ENCODE assay signal across 7 cellular contexts in genomic region chr11:45079943-45080719, GRCh38.
DNase-seq lines count a peak whose midpoint lies in the region; ATAC-seq and TF ChIP-seq lines count a peak whose summit lies in the region.

No MANE protein-coding gene starts in this region.

- peak overlapping the region; percentile 42; the same call in 1 of the 2 replicates for H3K4me2 ChIP-seq in OCI-LY1 (ENCODE audit: low read length)

- H3K4me3 ChIP-seq in OCI-LY1 (ENCODE audit: low read depth, low read length, poor library complexity, severe bottlenecking), result no peak overlapping the region

- H3K9me3 ChIP-seq in OCI-LY1 (ENCODE audit: low read length), result no peaks in the 10 kb centered on the region

- H4K20me1 ChIP-seq in OCI-LY1 (ENCODE audit: insufficient read depth, low read length), result no peaks in the 10 kb centered on the region

- no peaks in the 10 kb centered on the region for H3K9me2 ChIP-seq in OCI-LY1 (ENCODE audit: low read depth, low read length)

- H3K9ac ChIP-seq in OCI-LY1 (ENCODE audit: low read length), result no peak overlapping the region

- no peak overlapping the region for H3K27ac ChIP-seq in OCI-LY1 (ENCODE audit: low read depth, low read length, poor library complexity, severe bottlenecking)

- ATAC-seq in GM21529 (IDR thresholded peaks at IDR 0.05; ENCODE audit: unreplicated experiment) (peak; percentile 86), naive B cell (ENCODE audit: low read depth in 2 of 2) (peak; percentile 64 to 66), HG02938 (IDR thresholded peaks at IDR 0.05; ENCODE audit: unreplicated experiment) (no peak)

- no peaks in the 10 kb centered on the region for H3K79me2 ChIP-seq in OCI-LY1 (ENCODE audit: insufficient read depth, low read length)

- peaks cover 14% of the 10 kb centered on the region for H3K4me1 ChIP-seq in OCI-LY1 (ENCODE audit: insufficient read depth, low read length, severe bottlenecking)

- H3F3A ChIP-seq in OCI-LY1 (ENCODE audit: insufficient read depth, low read length), result no peaks in the 10 kb centered on the region

- H3K27me3 Mint-ChIP-seq in naive B cell, result no peaks in the 10 kb centered on the region

- peaks cover 0 to 5% of the 10 kb centered on the region in 2 donors for H3K36me3 Mint-ChIP-seq in naive B cell

- H2AFZ ChIP-seq in OCI-LY1 (ENCODE audit: low read length), result no peak overlapping the region

- H3K27me3 ChIP-seq in OCI-LY1 (ENCODE audit: insufficient read depth, low read length), result no peaks in the 10 kb centered on the region; the same call in 1 of the 2 replicates

- peaks cover 55 to 76% (median 66%) of the 10 kb centered on the region in 3 donors for H3K4me1 Mint-ChIP-seq in naive B cell

- in situ Hi-C loops in G401 (cut with HindIII; ENCODE audit: low sequenced_read_pairs), result no loop called here

- DNase-seq in activated T-helper 9 cell treated with anti-CD3 and anti-CD28 coated beads, Interleukin-2, amount 50 U/mL, for 16 hours (ENCODE audit: low read depth), result peak; percentile 32
- DNase-seq in naive B cell, result peak; percentile 63
- no peak for DNase-seq in G401 (ENCODE audit: low spot score)
- no peak for DNase-seq in D341Med (ENCODE audit: low spot score)

- H3K27ac Mint-ChIP-seq in naive B cell, result peak overlapping the region; percentile 82 to 95 (median 94)

- H3K4me3 Mint-ChIP-seq in naive B cell, result peak overlapping the region in 7 of 8 donors; percentile 61 to 86 (median 74)

- H3K9me3 Mint-ChIP-seq in naive B cell, result peaks cover 0 to 5% (median 0%) of the 10 kb centered on the region in 7 donors

- H3K36me3 ChIP-seq in OCI-LY1 (ENCODE audit: insufficient read depth, low read length), result no peaks in the 10 kb centered on the region; the same call in 1 of the 2 replicates

- no peak for TF ChIP-seq CTCF in OCI-LY1 (IDR thresholded peaks at IDR 0.05; ENCODE audit: low read length)

Comparison
In these comparisons a context has a peak if more than half of its experiments do, and no peak if none do; other contexts are left out.
1. DNase-seq: peak in activated T-helper 9 cell treated with anti-CD3 and anti-CD28 coated beads, Interleukin-2, amount 50 U/mL, for 16 hours (single experiment) and naive B cell (single experiment); none in G401 (single experiment) and D341Med (single experiment).